In the genomic region with DNA sequence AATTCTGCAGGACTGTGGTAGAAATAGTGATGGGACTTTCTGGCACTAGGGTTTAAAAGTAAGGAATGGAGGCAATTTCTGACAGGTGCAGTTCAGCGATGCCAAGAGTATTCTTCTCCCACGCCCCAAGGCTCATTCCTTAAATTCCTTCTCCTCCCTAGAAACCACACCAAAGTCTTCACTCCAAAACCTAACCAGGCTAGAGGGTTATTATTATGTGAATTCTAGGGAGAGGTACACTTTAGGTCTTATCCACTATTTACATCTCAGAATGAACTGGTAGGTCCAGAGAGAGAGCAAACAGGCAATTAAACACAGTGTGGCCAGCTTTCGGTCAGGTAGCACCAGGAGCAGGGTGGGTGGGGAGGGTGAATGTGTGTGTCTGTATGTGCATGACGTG, we compare ENCODE assay signal across 28 cellular contexts. TPM values are rescaled to one million over a fixed set of nuclear protein-coding genes. Genes with fewer than 3 reads are reported as not detected.
DNase-seq lines count a peak whose midpoint lies in the region; TF ChIP-seq lines count a peak whose summit lies in the region.
"Had no signal": no experiment of that assay in that cellular context is flagged by ENCODE, and none has a peak within 500 bp of the region (broad histone marks: within the 10 kb centered on the region; RNA-seq: fewer than 3 reads in every experiment).

No MANE protein-coding gene starts in this region.

- intact Hi-C loops in MCF 10A (cut with micrococcal nuclease) (loop anchor here (2.0 kb wide), 1 partner anchor 60 kb away; no protein-coding TSS in a partner anchor), breast epithelium (cut with DNase I; ENCODE audit: low total_unique reads) (no loop called here), posterior cingulate gyrus (cut with DNase I) (no loop called here)

- H3K27ac Mint-ChIP-seq in MCF 10A (ENCODE audit: low read depth, unreplicated experiment): peak overlapping the region; percentile 88
- H3K27ac Mint-ChIP-seq: activated naive CD4-positive, alpha-beta T cell treated with anti-CD3 and anti-CD28 coated beads for 36 hours; neural progenitor cell; progenitor cell of endocrine pancreas; stimulated activated memory B cell treated with anti-CD40 and anti-IgM and Interleukin-4, amounts not matched to agents 10 μg/mL and 1 μg/mL and 100 μg/mL, for 72 hours had no signal

- H3K36me3 Mint-ChIP-seq in MCF 10A (ENCODE audit: insufficient read depth, unreplicated experiment): no peaks in the 10 kb centered on the region
- H3K36me3 Mint-ChIP-seq: neural progenitor cell; stimulated activated memory B cell treated with anti-CD40 and anti-IgM and Interleukin-4, amounts not matched to agents 10 μg/mL and 1 μg/mL and 100 μg/mL, for 72 hours had no signal

- DNase-seq in MCF 10A (ENCODE audit: unreplicated experiment) (peak; percentile 66), breast epithelium (ENCODE audit: low spot score in 2 of 2) (no peak), epithelial cell of prostate (ENCODE audit: low read depth, low spot score) (no peak), myocyte (ENCODE audit: low read depth) (peak; percentile 86), posterior cingulate gyrus (no peak), T-helper 9 cell (no peak), KG1 (lab: John Stamatoyannopoulos, UW) (no peak)
- DNase-seq in activated T-cell treated with anti-CD3 and anti-CD28 coated beads, Interleukin-2, amount 50 U/mL, for 48 hours: no peak
- DNase-seq: activated CD8-positive, alpha-beta memory T cell treated with anti-CD3 and anti-CD28 coated beads for 24 hours; activated naive CD4-positive, alpha-beta T cell treated with anti-CD3 and anti-CD28 coated beads for 36 hours; activated T-cell treated with anti-CD3 and anti-CD28 coated beads, Interleukin-2, amount 50 U/mL, for 4 hours; amniotic stem cell; Caco-2; heart left ventricle; left ventricle myocardium superior; NCI-H1417 treated with DMSO at 0.1 percent for 48 hours; NCI-H524; RPMI8226; testis had no signal

- TF ChIP-seq CTCF in MCF 10A (IDR thresholded peaks at IDR 0.05; ENCODE audit: unreplicated experiment) (no peak), breast epithelium (IDR thresholded peaks at IDR 0.05) (no peak)

- H3K9me3 Mint-ChIP-seq in MCF 10A (ENCODE audit: unreplicated experiment): no peaks in the 10 kb centered on the region
- H3K9me3 Mint-ChIP-seq: activated naive CD4-positive, alpha-beta T cell treated with anti-CD3 and anti-CD28 coated beads for 36 hours; activated T-cell treated with anti-CD3 and anti-CD28 coated beads, Interleukin-2, amount 50 U/mL, for 4 hours; neural progenitor cell; stimulated activated memory B cell treated with anti-CD40 and anti-IgM and Interleukin-4, amounts not matched to agents 10 μg/mL and 1 μg/mL and 100 μg/mL, for 72 hours had no signal

- no peak for TF ChIP-seq POLR2A in breast epithelium (IDR thresholded peaks at IDR 0.05)

- H3K4me1 Mint-ChIP-seq in MCF 10A (ENCODE audit: insufficient read depth, unreplicated experiment): peaks cover 34% of the 10 kb centered on the region
- H3K4me1 Mint-ChIP-seq: neural progenitor cell had no signal

- H3K4me1 ChIP-seq in breast epithelium: no peaks in the 10 kb centered on the region
- H3K4me1 ChIP-seq: Caco-2, neural progenitor cell, testis had no signal

- H3K4me3 Mint-ChIP-seq in MCF 10A (ENCODE audit: unreplicated experiment): peak overlapping the region; percentile 31
- H3K4me3 Mint-ChIP-seq: activated naive CD4-positive, alpha-beta T cell treated with anti-CD3 and anti-CD28 coated beads for 36 hours; activated T-cell treated with anti-CD3 and anti-CD28 coated beads, Interleukin-2, amount 50 U/mL, for 4 hours; neural progenitor cell; stimulated activated memory B cell treated with anti-CD40 and anti-IgM and Interleukin-4, amounts not matched to agents 10 μg/mL and 1 μg/mL and 100 μg/mL, for 72 hours had no signal

- H3K27ac ChIP-seq in breast epithelium (peak overlapping the region in 1 of 2 donors; percentile 44), epithelial cell of prostate (peak overlapping the region; percentile 99)
- H3K27ac ChIP-seq: cardiac muscle cell, heart left ventricle, neural progenitor cell, testis had no signal

- no peaks in the 10 kb centered on the region for H3K9me3 ChIP-seq in breast epithelium
- H3K9me3 ChIP-seq: Caco-2, heart left ventricle, MG63, testis had no signal

- no peaks in the 10 kb centered on the region for H3K27me3 Mint-ChIP-seq in MCF 10A (ENCODE audit: insufficient read depth, unreplicated experiment)

- H3K27me3 ChIP-seq in breast epithelium: peaks cover 0 to 5% of the 10 kb centered on the region in 2 donors
- H3K27me3 ChIP-seq: MG63, testis had no signal

- no peaks in the 10 kb centered on the region for H3K36me3 ChIP-seq in breast epithelium
- H3K36me3 ChIP-seq: cardiac muscle cell, heart left ventricle, MG63, neural progenitor cell had no signal

- CTCF ChIA-PET in MCF 10A (lab: Yijun Ruan, JAX): interaction anchor here (0.5 to 12.2 kb wide), 16 partner anchors 9 to 1213 kb away, joined by 3 to 267 read pairs (median 4); no protein-coding TSS in a partner anchor

- POLR2A ChIA-PET in MCF 10A (lab: Yijun Ruan, JAX): interaction anchor here (0.6 to 3.8 kb wide), 8 partner anchors 36 to 1192 kb away, joined by 3 to 52 read pairs (median 5); no protein-coding TSS in a partner anchor

- no peak overlapping the region for H3K4me3 ChIP-seq in breast epithelium
- H3K4me3 ChIP-seq: cardiac muscle cell, heart left ventricle, MG63, neural progenitor cell, skin epidermis, testis had no signal

- no TSS peak for BruUV-seq in MCF 10A (replicated peaks; lab: Mats Ljungman, UMichigan)

RNA-seq across cellular contexts. Expression of gene IL1F10, which starts 11.4 kb away (rescaled TPM):
- total RNA-seq in MCF 10A (2022): not detected in 2 replicates
- total RNA-seq in breast epithelium: not detected
- total RNA-seq in myocyte: not detected in 2 replicates
- polyA plus RNA-seq in myocyte (2012): not detected
- total RNA-seq: activated naive CD4-positive, alpha-beta T cell treated with anti-CD3 and anti-CD28 coated beads for 36 hours; activated T-cell treated with anti-CD3 and anti-CD28 coated beads, Interleukin-2, amount 50 U/mL, for 4 hours; Caco-2; cardiac muscle cell; H1; heart left ventricle; left ventricle myocardium superior; mucosa of gallbladder; progenitor cell of endocrine pancreas had no signal
- polyA plus RNA-seq: BJ, cardiac muscle cell, H1, heart left ventricle had no signal

RNA-seq across cellular contexts. Expression of gene IL36RN, which starts 20.1 kb away (rescaled TPM):
- total RNA-seq in MCF 10A (2022) (not detected in 2 replicates), breast epithelium (not detected), myocyte (not detected in 2 replicates)
- polyA plus RNA-seq in myocyte (2012): not detected
- total RNA-seq: activated naive CD4-positive, alpha-beta T cell treated with anti-CD3 and anti-CD28 coated beads for 36 hours; Caco-2; cardiac muscle cell; H1; heart left ventricle; left ventricle myocardium superior; mucosa of gallbladder; progenitor cell of endocrine pancreas; testis had no signal
- polyA plus RNA-seq: BJ, cardiac muscle cell, H1, heart left ventricle had no signal

RNA-seq across cellular contexts. Expression of gene IL36B, which starts 26.5 kb away (rescaled TPM):
- total RNA-seq in MCF 10A (2022): not detected in 2 replicates
- not detected for total RNA-seq in breast epithelium
- total RNA-seq in myocyte: not detected in 2 replicates
- not detected for polyA plus RNA-seq in myocyte (2012)
- total RNA-seq: activated naive CD4-positive, alpha-beta T cell treated with anti-CD3 and anti-CD28 coated beads for 36 hours; activated T-cell treated with anti-CD3 and anti-CD28 coated beads, Interleukin-2, amount 50 U/mL, for 4 hours; Caco-2; cardiac muscle cell; H1; heart left ventricle; left ventricle myocardium superior; mucosa of gallbladder; progenitor cell of endocrine pancreas; testis had no signal
- polyA plus RNA-seq: BJ, cardiac muscle cell, H1, heart left ventricle had no signal

RNA-seq across cellular contexts. Expression of gene IL1RN, which starts 48.3 kb away (rescaled TPM):
- 0.39 TPM in 1 of 2 replicates, not detected in the other for total RNA-seq in MCF 10A (2022)
- 1 to 10 TPM in 2 of 3 donors, under 1 TPM in 1; 0.66 to 3.8 (median 1.6) TPM for total RNA-seq in breast epithelium
- not detected in 2 replicates for total RNA-seq in myocyte
- 0.06 TPM for polyA plus RNA-seq in myocyte (2012)
- total RNA-seq: Caco-2, cardiac muscle cell, H1, progenitor cell of endocrine pancreas had no signal
- polyA plus RNA-seq: BJ, cardiac muscle cell, H1 had no signal

Comparison
In these comparisons a context has a peak if more than half of its experiments do, and no peak if none do; other contexts are left out.
1. DNase-seq: peak in MCF 10A (single experiment) and myocyte (single experiment); none in breast epithelium (0 of 2), epithelial cell of prostate (single experiment), posterior cingulate gyrus (0 of 10), activated T-cell treated with anti-CD3 and anti-CD28 coated beads, Interleukin-2, amount 50 U/mL, for 48 hours (0 of 2), T-helper 9 cell (single experiment) and KG1 (single experiment).